Comparison of ENCODE assay signal across 22 cellular contexts in genomic region chr5:118818604-118819003, GRCh38.
"Had no signal": no experiment of that assay in that cellular context is flagged by ENCODE, and none has a peak within 500 bp of the region (broad histone marks: within the 10 kb centered on the region; RNA-seq: fewer than 3 reads in every experiment).

No MANE protein-coding gene starts in this region.

- H3K9me3 ChIP-seq: adrenal gland, gastrocnemius medialis, prostate gland, transverse colon, vagina had no signal

- H3K36me3 ChIP-seq: adrenal gland, cardiac muscle cell, gastrocnemius medialis, heart right ventricle, prostate gland, transverse colon, vagina had no signal

- DNase-seq: activated CD4-positive, alpha-beta T cell treated with anti-CD3 and anti-CD28 coated beads for 48 hours; activated CD8-positive, alpha-beta memory T cell treated with anti-CD3 and anti-CD28 coated beads, Interleukin-2, amount 50 U/mL, for 4 hours; activated CD8-positive, alpha-beta T cell treated with anti-CD3 and anti-CD28 coated beads, Interleukin-2, amount 10 ng/mL, durations not matched to agents 7 days and 5 days; activated effector memory CD4-positive, alpha-beta T cell treated with anti-CD3 and anti-CD28 coated beads, Interleukin-2, amount 50 U/mL, for 16 hours; activated T-cell treated with anti-CD3 and anti-CD28 coated beads, Interleukin-2, amount 50 U/mL, for 48 hours; adrenal gland; gastrocnemius medialis; heart right ventricle; mesendoderm; nephron progenitor cell; occipital lobe; right cardiac atrium; stimulated activated CD4-positive, alpha-beta T cell treated with anti-CD3 and anti-CD28 coated beads, Interleukin-4, amount 100 ng/mL, for 24 hours; stimulated activated CD8-positive, alpha-beta memory T cell treated with anti-CD3 and anti-CD28 coated beads, Interleukin-4, amount 100 ng/mL, for 48 hours; stimulated activated naive CD4-positive, alpha-beta T cell treated with Interleukin-2 at 50 U/mL for 16 hours; transverse colon had no signal

- ATAC-seq: activated CD8-positive, alpha-beta T cell treated with anti-CD3 and anti-CD28 coated beads, Interleukin-2, amount 10 ng/mL, durations not matched to agents 7 days and 5 days; gastrocnemius medialis; heart right ventricle; right cardiac atrium; WTC11 had no signal

- H3K4me3 ChIP-seq: adrenal gland, cardiac muscle cell, gastrocnemius medialis, heart right ventricle, prostate gland, skin epidermis, transverse colon, vagina had no signal

- H3K27ac ChIP-seq: adrenal gland, cardiac muscle cell, epithelial cell of prostate, gastrocnemius medialis, heart right ventricle, prostate gland, skin epidermis, transverse colon, vagina had no signal

- H3K27me3 ChIP-seq: adrenal gland, cardiac muscle cell, gastrocnemius medialis, heart right ventricle, transverse colon, vagina had no signal

- H3K4me1 ChIP-seq: adrenal gland, gastrocnemius medialis, heart right ventricle, prostate gland, transverse colon, vagina had no signal
